In genomic region chr2:241202681-241203080, GRCh38 we compare ENCODE assay signal across 17 cellular contexts. TPM values are rescaled to one million over a fixed set of nuclear protein-coding genes. Genes with fewer than 3 reads are reported as not detected.
DNase-seq lines count a peak whose midpoint lies in the region; ATAC-seq, FAIRE-seq and TF ChIP-seq lines count a peak whose summit lies in the region.
"Had no signal": no experiment of that assay in that cellular context is flagged by ENCODE, and none has a peak within 500 bp of the region (broad histone marks: within the 10 kb centered on the region; RNA-seq: fewer than 3 reads in every experiment).

No MANE protein-coding gene starts in this region.

- H3K4me1 ChIP-seq in HepG2 (ENCODE audit: insufficient read depth, low read length): peaks cover 14% of the 10 kb centered on the region
- peaks cover 0 to 4% (median 0%) of the 10 kb centered on the region in 4 donors for H3K4me1 ChIP-seq in right lobe of liver
- H3K4me1 ChIP-seq in K562 (replicated peaks in 1 of 2; ENCODE audit: control insufficient read depth in 2 of 2, insufficient read depth in 2 of 2, low read length in 2 of 2): peaks cover 0 to 39% of the 10 kb centered on the region in 2 experiments; a peak in 3 of 5 replicates
- H3K4me1 ChIP-seq in psoas muscle: no peaks in the 10 kb centered on the region

- H3K4me3 ChIP-seq in HepG2 (replicated peaks in 1 of 3; ENCODE audit: insufficient read depth in 1 of 3, low read depth in 2 of 3, low read length in 3 of 3) (no peak overlapping the region), right lobe of liver (no peak overlapping the region), H7 (ENCODE audit: insufficient read depth, low read depth, low read length) (no peak overlapping the region), K562 (no peak overlapping the region), psoas muscle (no peak overlapping the region)

- no peak for TF ChIP-seq EP300 in HepG2 (IDR thresholded peaks at IDR 0.05; ENCODE audit: low read depth in 2 of 2, low read length in 2 of 2)
- TF ChIP-seq EP300 in HepG2 (CRISPR knock-in tag; IDR thresholded peaks at IDR 0.05; ENCODE audit: borderline replicate concordance): no peak
- no peak for TF ChIP-seq EP300 in K562 (IDR thresholded peaks at IDR 0.05; ENCODE audit: low read length)

- TF ChIP-seq CTCF in HepG2 (CRISPR knock-in tag; IDR thresholded peaks at IDR 0.05) (no peak), right lobe of liver (IDR thresholded peaks at IDR 0.05) (no peak), K562 (IDR thresholded peaks at IDR 0.05 in 2 of 3, conservative IDR thresholded peaks at IDR 0.05 in 1 of 3; ENCODE audit: insufficient read depth in 2 of 3, low read depth in 1 of 3, low read length in 3 of 3) (no peak), psoas muscle (IDR thresholded peaks at IDR 0.05) (no peak)

- H3K9me3 ChIP-seq in HepG2 (ENCODE audit: low read length) (no peaks in the 10 kb centered on the region), right lobe of liver (no peaks in the 10 kb centered on the region), K562 (replicated peaks; ENCODE audit: control insufficient read depth, insufficient read depth, low read depth, low read length) (no peaks in the 10 kb centered on the region), psoas muscle (no peaks in the 10 kb centered on the region)

- H2AFZ ChIP-seq in HepG2 (ENCODE audit: low read length): no peak overlapping the region
- no peak overlapping the region for H2AFZ ChIP-seq in K562 (ENCODE audit: low read depth, low read length)

- DNase-seq in HepG2 (ENCODE audit: low spot score): no peak
- no peak for DNase-seq in right lobe of liver
- peak; percentile 59 for DNase-seq in H7
- DNase-seq in K562 (ENCODE audit: extremely low read depth in 1 of 4, low spot score in 3 of 4): no peak
- peak; percentile 5 to 48 for DNase-seq in psoas muscle
- DNase-seq in urothelium cell line (ENCODE audit: low spot score): no peak
- DNase-seq: C1 segment of cervical spinal cord; Calu3; CD4-positive, alpha-beta memory T cell; COR-L47; DMS53; DND-41; GOT3; HCEC 1CT had no signal

- POLR2A ChIA-PET in HepG2 (lab: Yijun Ruan, JAX): no interaction called here
- POLR2A ChIA-PET in K562 (lab: Yijun Ruan, JAX): no interaction called here

- BruUV-seq in HepG2 (replicated peaks; lab: Mats Ljungman, UMichigan) (no TSS peak), K562 (replicated peaks; lab: Mats Ljungman, UMichigan) (no TSS peak)

- H3K36me3 ChIP-seq in HepG2 (replicated peaks in 1 of 2; ENCODE audit: control insufficient read depth in 1 of 2, insufficient read depth in 2 of 2, low read length in 2 of 2): no peaks in the 10 kb centered on the region
- no peaks in the 10 kb centered on the region for H3K36me3 ChIP-seq in right lobe of liver
- no peaks in the 10 kb centered on the region for H3K36me3 ChIP-seq in H7 (replicated peaks; ENCODE audit: control insufficient read depth, insufficient read depth, low read length)
- no peaks in the 10 kb centered on the region for H3K36me3 ChIP-seq in K562 (ENCODE audit: control insufficient read depth, insufficient read depth, low read length)
- H3K36me3 ChIP-seq in psoas muscle (ENCODE audit: insufficient read depth in 1 of 2, low read depth in 1 of 2): no peaks in the 10 kb centered on the region

- CTCF ChIA-PET in HepG2 (lab: Yijun Ruan, JAX; ENCODE audit: low intra/inter-chr PET ratio, low total read pairs): no interaction called here
- CTCF ChIA-PET in K562 (lab: Yijun Ruan, JAX; ENCODE audit: low intra/inter-chr PET ratio): no interaction called here

- no peak for TF ChIP-seq POLR2A in HepG2 (IDR thresholded peaks at IDR 0.05; ENCODE audit: insufficient read depth in 1 of 2, low read depth in 2 of 2, low read length in 2 of 2)
- no peak for TF ChIP-seq POLR2A in right lobe of liver (IDR thresholded peaks at IDR 0.05)
- TF ChIP-seq POLR2A in K562 (conservative IDR thresholded peaks at IDR 0.05): no peak

- H3K9me1 ChIP-seq in K562 (ENCODE audit: control insufficient read depth, insufficient read depth, low read length): no peaks in the 10 kb centered on the region

- H3K27ac ChIP-seq in HepG2 (ENCODE audit: extremely low read length, insufficient read depth, low read length) (no peak overlapping the region), right lobe of liver (no peak overlapping the region), K562 (ENCODE audit: extremely low read depth, low read depth, low read length) (no peak overlapping the region), psoas muscle (no peak overlapping the region)

- H3K27me3 ChIP-seq in HepG2 (ENCODE audit: control insufficient read depth in 1 of 2, insufficient read depth in 2 of 2, low read length in 2 of 2) (peaks cover 19 to 55% of the 10 kb centered on the region in 2 experiments), right lobe of liver (no peaks in the 10 kb centered on the region), H7 (ENCODE audit: control insufficient read depth, insufficient read depth, low read length) (no peaks in the 10 kb centered on the region), K562 (ENCODE audit: control insufficient read depth in 2 of 2, insufficient read depth in 2 of 2, low read length in 2 of 2) (peaks cover 0 to 18% of the 10 kb centered on the region in 2 experiments; a peak in 2 of 5 replicates), psoas muscle (ENCODE audit: insufficient read depth in 3 of 3, low read length in 2 of 3) (no peaks in the 10 kb centered on the region)

- TF ChIP-seq RAD21 in HepG2 (CRISPR knock-in tag; IDR thresholded peaks at IDR 0.05) (no peak), K562 (CRISPR knock-in tag; conservative IDR thresholded peaks at IDR 0.05 in 1 of 2, IDR thresholded peaks at IDR 0.05 in 1 of 2) (no peak)

- no peaks in the 10 kb centered on the region for H4K20me1 ChIP-seq in HepG2 (ENCODE audit: insufficient read depth, low read length)
- no peaks in the 10 kb centered on the region for H4K20me1 ChIP-seq in K562 (replicated peaks; ENCODE audit: control insufficient read depth, insufficient read depth, low read length)

- H3K9ac ChIP-seq in HepG2 (ENCODE audit: insufficient read depth, low read depth, low read length): no peak overlapping the region
- no peak overlapping the region for H3K9ac ChIP-seq in K562 (ENCODE audit: insufficient read depth in 1 of 2, low read depth in 2 of 2, low read length in 2 of 2)

- FAIRE-seq in HepG2 (lab: Jason Lieb, UNC) (no peak), K562 (lab: Jason Lieb, UNC) (no peak), urothelium cell line (lab: Jason Lieb, UNC) (no peak)
- FAIRE-seq: G401.6, GM12892, H54 had no signal

- no peaks in the 10 kb centered on the region for H3K79me2 ChIP-seq in HepG2 (ENCODE audit: insufficient read depth, low read length)
- H3K79me2 ChIP-seq in K562 (ENCODE audit: control insufficient read depth, insufficient read depth, low read length): no peaks in the 10 kb centered on the region

- H3K4me2 ChIP-seq in HepG2 (ENCODE audit: low read depth, low read length) (no peak overlapping the region), K562 (ENCODE audit: insufficient read depth, low read length) (no peak overlapping the region)

- in situ Hi-C loops in HepG2 (cut with HindIII; ENCODE audit: extremely low pct_ligation_motif_present, low pct_unique_long_range_greater_than_20kb) (loop anchor here (25.0 kb wide), 1 partner anchor 640 kb away; the partner anchor contains the start of genes ANKMY1, DUSP28 and RNPEPL1), K562 (cut with MboI) (no loop called here)

- intact Hi-C loops in HepG2 (cut with micrococcal nuclease; ENCODE audit: unreplicated experiment) (no loop called here), right lobe of liver (cut with DNase I) (no loop called here), K562 (cut with micrococcal nuclease) (no loop called here), psoas muscle (cut with DNase I) (no loop called here)

- 52% methylated on average over 6 of the region's 9 CpGs for WGBS in HepG2 (ENCODE audit: low lambda C conversion rate)
- no CpG with 5 or more reads among the region's 9 CpGs for WGBS in right lobe of liver (ENCODE audit: insufficient coverage, low coverage, low lambda C conversion rate, missing lambda C conversion rate)
- WGBS in K562 (ENCODE audit: insufficient coverage, low coverage, missing lambda C conversion rate): 0% methylated on average over 5 of the region's 9 CpGs
- 85 to 89% (median 86%) methylated on average over 7 to 9 of the region's 9 CpGs for WGBS in psoas muscle, 3 donors

- 0 out of 3 replicates have a peak, but pooled peaks have one; percentile 2 for ATAC-seq in HepG2
- no peak for ATAC-seq in right lobe of liver
- no peak for ATAC-seq in K562
- no peak for ATAC-seq in psoas muscle

RNA-seq across cellular contexts. Expression of gene ANO7, which starts 14.2 kb away (rescaled TPM):
- total RNA-seq in HepG2 (2016; rRNA removed; fragmentation: Illumina TruSeq; extraction: Trizol) (3.7 and 4.9 TPM in 2 replicates), right lobe of liver (1 to 10 TPM in 3 of 6 experiments, under 1 TPM in 3; 0.61 to 2.4 (median 0.97) TPM), K562 (2014; rRNA removed) (1.3 and 1.7 TPM in 2 replicates), K562 (2014; rRNA removed; fragmentation: Illumina TruSeq; extraction: Trizol) (0.67 and 0.91 TPM in 2 replicates), K562 (2015; rRNA removed; fragmentation: Illumina TruSeq; extraction: Trizol) (1.1 TPM in 2 replicates), K562 (2021) (4.1 and 5.1 TPM in 2 replicates), psoas muscle (1 to 10 TPM in 1 of 4 donors, under 1 TPM in 3; 0.36 to 1.8 (median 0.64) TPM)
- 1.7 and 1.9 TPM in 2 replicates for total RNA-seq in HepG2 (2016; cell fraction: cytosol; rRNA removed; fragmentation: Illumina TruSeq; extraction: Trizol; ENCODE audit: low read depth)
- 2.9 and 5.5 TPM in 2 replicates for total RNA-seq in HepG2 (2016; cell fraction: insoluble cytoplasmic fraction; rRNA removed; fragmentation: Illumina TruSeq; extraction: Trizol)
- 3.2 and 4.1 TPM in 2 replicates for total RNA-seq in HepG2 (2016; cell fraction: membrane; rRNA removed; fragmentation: Illumina TruSeq; extraction: Trizol)
- 4.7 and 5.1 TPM in 2 replicates for total RNA-seq in HepG2 (2016; cell fraction: nucleus; rRNA removed; fragmentation: Illumina TruSeq; extraction: Trizol)
- polyA plus RNA-seq in HepG2 (2011; rRNA removed) (4.1 and 4.9 TPM in 2 replicates), K562 (2011; rRNA removed) (0.59 and 0.81 TPM in 2 replicates), K562 (2014; fragmentation: Illumina TruSeq; extraction: Trizol) (1.9 and 3.2 TPM in 2 replicates), K562 (2014; fragmentation: Nextera tagmentation; extraction: Ambion mirVana) (under 1 TPM; 0.28 to 0.46 TPM), K562 (2014; rRNA removed) (1.9 and 2.9 TPM in 2 replicates), psoas muscle (under 1 TPM; 0.22 to 0.55 (median 0.34) TPM)
- polyA plus RNA-seq in HepG2 (2011; cell fraction: cytosol; rRNA removed): 2.9 and 3.9 TPM in 2 replicates
- polyA plus RNA-seq in HepG2 (2011; cell fraction: nucleus; rRNA removed): 29.8 and 33.6 TPM in 2 replicates
- 8.8 and 10.8 TPM in 2 replicates for polyA plus RNA-seq in HepG2 (2012)
- 3.3 and 3.8 TPM in 2 replicates for polyA plus RNA-seq in HepG2 (2016; cell fraction: cytosol; fragmentation: Illumina TruSeq; extraction: Trizol; ENCODE audit: low read depth)
- polyA plus RNA-seq in HepG2 (2016; cell fraction: insoluble cytoplasmic fraction; fragmentation: Illumina TruSeq; extraction: Trizol; ENCODE audit: low read depth): 7.5 and 11.5 TPM in 2 replicates
- polyA plus RNA-seq in HepG2 (2016; cell fraction: membrane; fragmentation: Illumina TruSeq; extraction: Trizol; ENCODE audit: low read depth): 7.5 and 8.6 TPM in 2 replicates
- polyA plus RNA-seq in HepG2 (2016; cell fraction: nucleus; fragmentation: Illumina TruSeq; extraction: Trizol; ENCODE audit: insufficient read depth, low read depth): 14.9 and 15.8 TPM in 2 replicates
- polyA minus RNA-seq in HepG2 (2011; rRNA and poly(A)+ RNA removed; ENCODE audit: low replicate concordance): 1.1 and 16.7 TPM in 2 replicates
- polyA minus RNA-seq in HepG2 (2011; cell fraction: cytosol; rRNA and poly(A)+ RNA removed): 5.1 and 8.4 TPM in 2 replicates
- 13.8 and 18.4 TPM in 2 replicates for polyA minus RNA-seq in HepG2 (2011; cell fraction: nucleus; rRNA and poly(A)+ RNA removed)
- 2.0 and 4.0 TPM in 2 replicates for total RNA-seq in H7 (2014; rRNA removed; shearing (Covaris generic))
- total RNA-seq in K562 (2011; cell fraction: chromatin; rRNA removed; ENCODE audit: low replicate concordance): 12.7 and 25.7 TPM in 2 replicates
- total RNA-seq in K562 (2011; cell fraction: nucleolus; rRNA removed): 12.8 and 13.2 TPM in 2 replicates
- 13.3 and 13.8 TPM in 2 replicates for total RNA-seq in K562 (2011; cell fraction: nucleoplasm; rRNA removed)
- 1.0 and 2.4 TPM in 2 replicates for polyA plus RNA-seq in K562 (2011; cell fraction: cytosol; rRNA removed)
- 2.5 and 4.8 TPM in 2 replicates for polyA plus RNA-seq in K562 (2011; cell fraction: nucleus; rRNA removed)
- polyA plus RNA-seq in K562 (2012): 1.6 and 2.3 TPM in 2 replicates
- 0.75 and 1.7 TPM in 2 replicates for polyA minus RNA-seq in K562 (2011; rRNA and poly(A)+ RNA removed)
- polyA minus RNA-seq in K562 (2011; cell fraction: cytosol; rRNA and poly(A)+ RNA removed): 3.9 and 4.2 TPM in 2 replicates
- polyA minus RNA-seq in K562 (2011; cell fraction: nucleus; rRNA and poly(A)+ RNA removed): 2.3 and 3.2 TPM in 2 replicates

RNA-seq across cellular contexts. Expression of gene PPP1R7, which starts 52.4 kb away (rescaled TPM):
- total RNA-seq in HepG2 (2016; rRNA removed; fragmentation: Illumina TruSeq; extraction: Trizol): 67.9 and 77.2 TPM in 2 replicates
- total RNA-seq in HepG2 (2016; cell fraction: cytosol; rRNA removed; fragmentation: Illumina TruSeq; extraction: Trizol; ENCODE audit: low read depth): 27.7 and 40.5 TPM in 2 replicates
- total RNA-seq in HepG2 (2016; cell fraction: insoluble cytoplasmic fraction; rRNA removed; fragmentation: Illumina TruSeq; extraction: Trizol): 78.8 and 81.3 TPM in 2 replicates
- 33.9 and 34.7 TPM in 2 replicates for total RNA-seq in HepG2 (2016; cell fraction: membrane; rRNA removed; fragmentation: Illumina TruSeq; extraction: Trizol)
- total RNA-seq in HepG2 (2016; cell fraction: nucleus; rRNA removed; fragmentation: Illumina TruSeq; extraction: Trizol): 31.6 and 35.8 TPM in 2 replicates
- 27.4 and 33.3 TPM in 2 replicates for polyA plus RNA-seq in HepG2 (2011; rRNA removed)
- 19.4 and 25.1 TPM in 2 replicates for polyA plus RNA-seq in HepG2 (2011; cell fraction: cytosol; rRNA removed)
- polyA plus RNA-seq in HepG2 (2011; cell fraction: nucleus; rRNA removed): 14.7 and 16.8 TPM in 2 replicates
- polyA plus RNA-seq in HepG2 (2012): 43.0 and 56.8 TPM in 2 replicates
- 29.9 and 37.7 TPM in 2 replicates for polyA plus RNA-seq in HepG2 (2016; cell fraction: cytosol; fragmentation: Illumina TruSeq; extraction: Trizol; ENCODE audit: low read depth)
- 99.4 and 106 TPM in 2 replicates for polyA plus RNA-seq in HepG2 (2016; cell fraction: insoluble cytoplasmic fraction; fragmentation: Illumina TruSeq; extraction: Trizol; ENCODE audit: low read depth)
- polyA plus RNA-seq in HepG2 (2016; cell fraction: membrane; fragmentation: Illumina TruSeq; extraction: Trizol; ENCODE audit: low read depth): 34.4 and 34.7 TPM in 2 replicates
- 52.8 and 60.1 TPM in 2 replicates for polyA plus RNA-seq in HepG2 (2016; cell fraction: nucleus; fragmentation: Illumina TruSeq; extraction: Trizol; ENCODE audit: insufficient read depth, low read depth)
- polyA minus RNA-seq in HepG2 (2011; rRNA and poly(A)+ RNA removed; ENCODE audit: low replicate concordance): 22.5 and 25.7 TPM in 2 replicates
- polyA minus RNA-seq in HepG2 (2011; cell fraction: cytosol; rRNA and poly(A)+ RNA removed): 18.4 and 24.7 TPM in 2 replicates
- 24.0 and 27.0 TPM in 2 replicates for polyA minus RNA-seq in HepG2 (2011; cell fraction: nucleus; rRNA and poly(A)+ RNA removed)
- 10 to 100 TPM; 27.8 to 35.7 (median 29.5) TPM for total RNA-seq in right lobe of liver
- 32.1 and 36.9 TPM in 2 replicates for total RNA-seq in H7 (2014; rRNA removed; shearing (Covaris generic))
- total RNA-seq in K562 (2011; cell fraction: chromatin; rRNA removed; ENCODE audit: low replicate concordance): 32.2 and 41.6 TPM in 2 replicates
- total RNA-seq in K562 (2011; cell fraction: nucleolus; rRNA removed): 20.4 and 33.7 TPM in 2 replicates
- total RNA-seq in K562 (2011; cell fraction: nucleoplasm; rRNA removed): 30.4 and 37.3 TPM in 2 replicates
- total RNA-seq in K562 (2014; rRNA removed): 56.0 and 62.0 TPM in 2 replicates
- 37.5 and 38.1 TPM in 2 replicates for total RNA-seq in K562 (2014; rRNA removed; fragmentation: Illumina TruSeq; extraction: Trizol)
- 35.3 and 40.2 TPM in 2 replicates for total RNA-seq in K562 (2015; rRNA removed; fragmentation: Illumina TruSeq; extraction: Trizol)
- 39.5 and 40.5 TPM in 2 replicates for total RNA-seq in K562 (2021)
- 46.1 and 57.3 TPM in 2 replicates for polyA plus RNA-seq in K562 (2011; rRNA removed)
- 15.0 and 20.2 TPM in 2 replicates for polyA plus RNA-seq in K562 (2011; cell fraction: cytosol; rRNA removed)
- polyA plus RNA-seq in K562 (2011; cell fraction: nucleus; rRNA removed): 18.1 and 34.0 TPM in 2 replicates
- 64.4 and 65.4 TPM in 2 replicates for polyA plus RNA-seq in K562 (2012)
- 62.0 and 75.0 TPM in 2 replicates for polyA plus RNA-seq in K562 (2014; fragmentation: Illumina TruSeq; extraction: Trizol)
- polyA plus RNA-seq in K562 (2014; fragmentation: Nextera tagmentation; extraction: Ambion mirVana): 10 to 100 TPM; 37.9 to 50.5 TPM
- 59.4 and 61.0 TPM in 2 replicates for polyA plus RNA-seq in K562 (2014; rRNA removed)
- polyA minus RNA-seq in K562 (2011; rRNA and poly(A)+ RNA removed): 32.0 and 46.5 TPM in 2 replicates
- 18.6 and 26.6 TPM in 2 replicates for polyA minus RNA-seq in K562 (2011; cell fraction: cytosol; rRNA and poly(A)+ RNA removed)
- polyA minus RNA-seq in K562 (2011; cell fraction: nucleus; rRNA and poly(A)+ RNA removed): 9.2 and 15.9 TPM in 2 replicates
- total RNA-seq in psoas muscle: 10 to 100 TPM; 71.3 to 80.8 (median 72.2) TPM
- polyA plus RNA-seq in psoas muscle: 100 to 1,000 TPM in 1 of 3 donors, 10 to 100 TPM in 2; 44.0 to 108 (median 74.6) TPM

RNA-seq across cellular contexts. Expression of gene PASK, which starts 53.4 kb away (rescaled TPM):
- total RNA-seq in HepG2 (2016; rRNA removed; fragmentation: Illumina TruSeq; extraction: Trizol) (16.0 and 17.0 TPM in 2 replicates), right lobe of liver (1 to 10 TPM; 2.0 to 4.2 (median 3.4) TPM), K562 (2014; rRNA removed) (8.6 and 17.1 TPM in 2 replicates), K562 (2014; rRNA removed; fragmentation: Illumina TruSeq; extraction: Trizol) (5.9 and 6.2 TPM in 2 replicates), K562 (2015; rRNA removed; fragmentation: Illumina TruSeq; extraction: Trizol) (8.8 and 10.1 TPM in 2 replicates), K562 (2021) (25.9 and 30.3 TPM in 2 replicates), psoas muscle (1 to 10 TPM in 2 of 4 donors, under 1 TPM in 2; 0.71 to 1.9 (median 1.2) TPM)
- total RNA-seq in HepG2 (2016; cell fraction: cytosol; rRNA removed; fragmentation: Illumina TruSeq; extraction: Trizol; ENCODE audit: low read depth): 18.0 and 28.0 TPM in 2 replicates
- total RNA-seq in HepG2 (2016; cell fraction: insoluble cytoplasmic fraction; rRNA removed; fragmentation: Illumina TruSeq; extraction: Trizol): 14.4 and 17.9 TPM in 2 replicates
- 5.9 and 7.8 TPM in 2 replicates for total RNA-seq in HepG2 (2016; cell fraction: membrane; rRNA removed; fragmentation: Illumina TruSeq; extraction: Trizol)
- total RNA-seq in HepG2 (2016; cell fraction: nucleus; rRNA removed; fragmentation: Illumina TruSeq; extraction: Trizol): 22.6 and 27.5 TPM in 2 replicates
- polyA plus RNA-seq in HepG2 (2011; rRNA removed) (6.9 and 7.1 TPM in 2 replicates), K562 (2011; rRNA removed) (10.9 and 11.6 TPM in 2 replicates), K562 (2014; fragmentation: Illumina TruSeq; extraction: Trizol) (9.9 and 11.5 TPM in 2 replicates), K562 (2014; fragmentation: Nextera tagmentation; extraction: Ambion mirVana) (1 to 10 TPM; 1.5 to 2.6 TPM), K562 (2014; rRNA removed) (16.3 and 20.2 TPM in 2 replicates), psoas muscle (1 to 10 TPM in 1 of 3 donors, under 1 TPM in 2; 0.41 to 1.3 (median 0.44) TPM)
- 2.1 and 4.1 TPM in 2 replicates for polyA plus RNA-seq in HepG2 (2011; cell fraction: cytosol; rRNA removed)
- polyA plus RNA-seq in HepG2 (2011; cell fraction: nucleus; rRNA removed): 36.3 and 40.3 TPM in 2 replicates
- polyA plus RNA-seq in HepG2 (2012): 6.8 and 9.6 TPM in 2 replicates
- 0.79 and 1.0 TPM in 2 replicates for polyA plus RNA-seq in HepG2 (2016; cell fraction: cytosol; fragmentation: Illumina TruSeq; extraction: Trizol; ENCODE audit: low read depth)
- 9.2 and 11.1 TPM in 2 replicates for polyA plus RNA-seq in HepG2 (2016; cell fraction: insoluble cytoplasmic fraction; fragmentation: Illumina TruSeq; extraction: Trizol; ENCODE audit: low read depth)
- polyA plus RNA-seq in HepG2 (2016; cell fraction: membrane; fragmentation: Illumina TruSeq; extraction: Trizol; ENCODE audit: low read depth): 1.7 and 2.3 TPM in 2 replicates
- 79.4 and 83.7 TPM in 2 replicates for polyA plus RNA-seq in HepG2 (2016; cell fraction: nucleus; fragmentation: Illumina TruSeq; extraction: Trizol; ENCODE audit: insufficient read depth, low read depth)
- polyA minus RNA-seq in HepG2 (2011; rRNA and poly(A)+ RNA removed; ENCODE audit: low replicate concordance): 28.2 and 32.5 TPM in 2 replicates
- polyA minus RNA-seq in HepG2 (2011; cell fraction: cytosol; rRNA and poly(A)+ RNA removed): 3.7 and 15.6 TPM in 2 replicates
- polyA minus RNA-seq in HepG2 (2011; cell fraction: nucleus; rRNA and poly(A)+ RNA removed): 10.7 and 14.4 TPM in 2 replicates
- total RNA-seq in H7 (2014; rRNA removed; shearing (Covaris generic)): 20.4 and 20.6 TPM in 2 replicates
- total RNA-seq in K562 (2011; cell fraction: chromatin; rRNA removed; ENCODE audit: low replicate concordance): 57.6 and 90.9 TPM in 2 replicates
- total RNA-seq in K562 (2011; cell fraction: nucleolus; rRNA removed): 41.0 and 44.6 TPM in 2 replicates
- 47.5 and 53.5 TPM in 2 replicates for total RNA-seq in K562 (2011; cell fraction: nucleoplasm; rRNA removed)
- 9.6 and 11.2 TPM in 2 replicates for polyA plus RNA-seq in K562 (2011; cell fraction: cytosol; rRNA removed)
- 66.0 and 91.2 TPM in 2 replicates for polyA plus RNA-seq in K562 (2011; cell fraction: nucleus; rRNA removed)
- 12.7 and 13.4 TPM in 2 replicates for polyA plus RNA-seq in K562 (2012)
- 8.9 and 13.6 TPM in 2 replicates for polyA minus RNA-seq in K562 (2011; rRNA and poly(A)+ RNA removed)
- polyA minus RNA-seq in K562 (2011; cell fraction: cytosol; rRNA and poly(A)+ RNA removed): 8.2 and 12.7 TPM in 2 replicates
- 17.2 and 27.9 TPM in 2 replicates for polyA minus RNA-seq in K562 (2011; cell fraction: nucleus; rRNA and poly(A)+ RNA removed)

Comparison
In these comparisons a context has a peak if more than half of its experiments do, and no peak if none do; other contexts are left out.
1. DNase-seq: peak in H7 (single experiment) and psoas muscle (2 of 2); none in HepG2 (single experiment), right lobe of liver (0 of 3), K562 (0 of 4) and urothelium cell line (single experiment).
2. Of the 241 proteins assayed by ChIP-seq in both HepG2 and K562: peak only in HepG2: none; only in K562: ZNF263; in both: none; in neither: 240.